8 cellular contexts compared by ENCODE assay signal in the genomic region with DNA sequence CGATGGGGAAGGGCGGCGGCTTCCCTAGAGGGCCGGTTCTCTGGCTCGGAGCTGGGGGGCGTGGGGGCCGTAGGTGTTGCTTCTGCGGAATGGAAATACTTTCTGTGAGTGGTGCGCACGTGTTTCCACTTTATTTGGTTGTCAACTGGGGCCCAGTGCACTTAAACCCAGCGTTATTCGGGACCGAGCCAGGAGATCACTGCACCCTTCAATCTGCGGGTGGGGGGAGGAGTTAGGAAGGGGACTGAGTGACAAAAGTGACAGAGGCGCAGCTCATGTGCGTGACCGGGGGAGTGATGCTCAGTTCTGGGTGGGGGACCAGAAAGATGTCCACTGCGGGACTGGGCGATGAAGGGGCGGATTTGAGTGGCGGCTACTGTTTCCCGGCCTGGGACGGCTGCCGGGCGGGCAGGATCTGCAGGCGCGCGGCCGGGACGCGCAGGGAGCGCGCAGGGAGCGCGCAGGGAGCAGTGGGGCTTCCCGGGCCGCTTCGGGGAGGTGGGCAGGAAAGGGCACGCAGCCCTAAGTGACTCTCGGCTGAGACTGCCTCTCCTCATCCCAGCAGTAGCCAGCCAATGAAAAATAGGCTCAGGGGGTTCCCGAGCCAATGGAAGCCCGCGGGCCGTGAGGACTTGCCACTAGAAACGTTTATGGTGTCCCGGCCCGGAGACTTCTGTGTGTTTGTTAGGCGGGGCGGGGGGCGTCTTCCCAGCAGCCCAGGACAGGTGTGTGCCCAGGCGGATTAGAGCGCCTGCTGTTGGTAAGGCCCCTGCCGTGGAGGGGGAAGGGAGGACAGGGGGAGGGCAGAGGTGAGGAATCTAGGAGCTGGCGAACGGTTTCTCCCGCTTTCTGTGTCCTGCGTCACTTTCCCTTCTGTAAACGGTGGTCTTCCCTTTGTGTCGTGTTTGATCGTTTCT. TPM values are rescaled to one million over a fixed set of nuclear protein-coding genes. Genes with fewer than 3 reads are reported as not detected.
DNase-seq lines count a peak whose midpoint lies in the region; ATAC-seq and TF ChIP-seq lines count a peak whose summit lies in the region.

No MANE protein-coding gene starts in this region.

- CTCF ChIA-PET in activated CD8-positive, alpha-beta memory T cell treated with anti-CD3 and anti-CD28 coated beads, Interleukin-2, amount 10 ng/mL, durations not matched to agents 7 days and 5 days (lab: Charles Lee), result interaction anchor here (1.0 to 6.3 kb wide), 5 partner anchors 19 to 73 kb away, joined by 4 to 34 read pairs (median 7); a partner anchor contains a TSS

- no peaks in the 10 kb centered on the region for H3K27me3 Mint-ChIP-seq in activated CD8-positive, alpha-beta memory T cell treated with anti-CD3 and anti-CD28 coated beads, Interleukin-2, amount 10 ng/mL, durations not matched to agents 7 days and 5 days
- peaks cover 5% of the 10 kb centered on the region for H3K27me3 Mint-ChIP-seq in endothelial cell (ENCODE audit: unreplicated experiment)

- peak; percentile 55 for DNase-seq in GM13976 (ENCODE audit: low spot score)
- DNase-seq in NCI-H345 treated with DMSO at 0.1 percent for 48 hours (lab: John Stamatoyannopoulos, UW; ENCODE audit: unreplicated experiment), result peak; percentile 68
- peak; percentile 76 for DNase-seq in activated CD8-positive, alpha-beta memory T cell treated with anti-CD3 and anti-CD28 coated beads, Interleukin-2, amount 10 ng/mL, durations not matched to agents 7 days and 5 days
- DNase-seq in endothelial cell (ENCODE audit: low spot score), result peak; percentile 53
- peak; percentile 21 for DNase-seq in mucosa of gallbladder (ENCODE audit: low spot score)
- peak; percentile 61 to 62 for DNase-seq in stimulated activated CD8-positive, alpha-beta memory T cell treated with anti-CD3 and anti-CD28 coated beads, Interleukin-7, amount 100 ng/mL, for 4 hours (ENCODE audit: low read depth in 2 of 2)

- H3K4me3 Mint-ChIP-seq in activated CD8-positive, alpha-beta memory T cell treated with anti-CD3 and anti-CD28 coated beads, Interleukin-2, amount 10 ng/mL, durations not matched to agents 7 days and 5 days, result peak overlapping the region; percentile 82
- peak overlapping the region; percentile 91 for H3K4me3 Mint-ChIP-seq in endothelial cell (ENCODE audit: unreplicated experiment)

- no peak for TF ChIP-seq CTCF in GM13976 (IDR thresholded peaks at IDR 0.05; ENCODE audit: borderline replicate concordance, control extremely low read depth, extremely low read depth, insufficient read depth, missing control alignments)
- no peak for TF ChIP-seq CTCF in endothelial cell (IDR thresholded peaks at IDR 0.05; ENCODE audit: unreplicated experiment)

- no peaks in the 10 kb centered on the region for H3K9me3 Mint-ChIP-seq in activated CD8-positive, alpha-beta memory T cell treated with anti-CD3 and anti-CD28 coated beads, Interleukin-2, amount 10 ng/mL, durations not matched to agents 7 days and 5 days (ENCODE audit: low read depth)
- H3K9me3 Mint-ChIP-seq in endothelial cell (ENCODE audit: unreplicated experiment), result no peaks in the 10 kb centered on the region

- no peaks in the 10 kb centered on the region for H3K36me3 Mint-ChIP-seq in activated CD8-positive, alpha-beta memory T cell treated with anti-CD3 and anti-CD28 coated beads, Interleukin-2, amount 10 ng/mL, durations not matched to agents 7 days and 5 days
- no peaks in the 10 kb centered on the region for H3K36me3 Mint-ChIP-seq in endothelial cell (ENCODE audit: low read depth, unreplicated experiment)

- peaks cover 31% of the 10 kb centered on the region for H3K4me1 Mint-ChIP-seq in activated CD8-positive, alpha-beta memory T cell treated with anti-CD3 and anti-CD28 coated beads, Interleukin-2, amount 10 ng/mL, durations not matched to agents 7 days and 5 days
- H3K4me1 Mint-ChIP-seq in endothelial cell (ENCODE audit: unreplicated experiment), result peaks cover 10% of the 10 kb centered on the region

- in situ Hi-C loops in GM13976 (cut with MboI; ENCODE audit: low sequenced_read_pairs, unreplicated experiment), result no loop called here

- peak overlapping the region; percentile 86 for H3K27ac Mint-ChIP-seq in activated CD8-positive, alpha-beta memory T cell treated with anti-CD3 and anti-CD28 coated beads, Interleukin-2, amount 10 ng/mL, durations not matched to agents 7 days and 5 days
- H3K27ac Mint-ChIP-seq in endothelial cell (ENCODE audit: unreplicated experiment), result no peak overlapping the region

- ATAC-seq in activated CD8-positive, alpha-beta memory T cell treated with anti-CD3 and anti-CD28 coated beads, Interleukin-2, amount 10 ng/mL, durations not matched to agents 7 days and 5 days, result peak; percentile 56
- ATAC-seq in HG03135 (IDR thresholded peaks at IDR 0.05; ENCODE audit: unreplicated experiment) (no peak), HG02973 (IDR thresholded peaks at IDR 0.05; ENCODE audit: unreplicated experiment) (no peak)

RNA-seq across cellular contexts. Expression of a gene that starts 54.3 kb away (rescaled TPM):
- total RNA-seq in activated CD8-positive, alpha-beta memory T cell treated with anti-CD3 and anti-CD28 coated beads, Interleukin-2, amount 10 ng/mL, durations not matched to agents 7 days and 5 days, result 10 to 100 TPM in 1 of 2 experiments, 1 to 10 TPM in 1; 7.3 to 13.1 TPM
- total RNA-seq in endothelial cell (ENCODE audit: unreplicated experiment) (14.8 TPM), mucosa of gallbladder (9.7 TPM)

Comparison
In these comparisons a context has a peak if more than half of its experiments do, and no peak if none do; other contexts are left out.
1. DNase-seq: peak in every context shown above with its lines; median percentile 76 in activated CD8-positive, alpha-beta memory T cell treated with anti-CD3 and anti-CD28 coated beads, Interleukin-2, amount 10 ng/mL, durations not matched to agents 7 days and 5 days; 68 in NCI-H345 treated with DMSO at 0.1 percent for 48 hours; 62 in stimulated activated CD8-positive, alpha-beta memory T cell treated with anti-CD3 and anti-CD28 coated beads, Interleukin-7, amount 100 ng/mL, for 4 hours; 55 in GM13976; 53 in endothelial cell; 21 in mucosa of gallbladder.